8 cellular contexts compared by ENCODE assay signal in genomic region chr11:16945671-16946469, GRCh38.
DNase-seq lines count a peak whose midpoint lies in the region; ATAC-seq and TF ChIP-seq lines count a peak whose summit lies in the region.

No MANE protein-coding gene starts in this region.

- no peaks in the 10 kb centered on the region for H4K20me1 ChIP-seq in DND-41 (ENCODE audit: insufficient read depth, low read length)

- H3K4me3 ChIP-seq in DND-41 (ENCODE audit: low read depth in 1 of 2, low read length in 2 of 2) (no peak overlapping the region), heart left ventricle (no peak overlapping the region)

- H3K9me3 ChIP-seq in DND-41 (ENCODE audit: insufficient read depth, low read length, severe bottlenecking) (no peaks in the 10 kb centered on the region), heart left ventricle (no peaks in the 10 kb centered on the region)

- DNase-seq in DND-41, result peak; percentile 49
- peak; percentile 47 for DNase-seq in NCI-H774 (lab: John Stamatoyannopoulos, UW)
- DNase-seq in activated naive CD4-positive, alpha-beta T cell treated with anti-CD3 and anti-CD28 coated beads, Interleukin-2, amount 10 ng/mL, durations not matched to agents 7 days and 5 days, result peak; percentile 61
- DNase-seq in heart left ventricle, result peak in 4 of 5 donors; percentile 45 to 63 (median 60)
- DNase-seq in progenitor cell of endocrine pancreas (ENCODE audit: low spot score, unreplicated experiment), result peak; percentile 30
- no peak for DNase-seq in NCI-H187 treated with DMSO at 0.1 percent for 48 hours (lab: John Stamatoyannopoulos, UW)

- peak; percentile 85 for ATAC-seq in DND-41 (ENCODE audit: insufficient read depth, low read depth)
- ATAC-seq in GM19372 (IDR thresholded peaks at IDR 0.05; ENCODE audit: low read depth, unreplicated experiment), result peak; percentile 86
- ATAC-seq in HG03342 (IDR thresholded peaks at IDR 0.05; ENCODE audit: unreplicated experiment), result peak; percentile 87
- peak; percentile 63 to 91 (median 87) for ATAC-seq in heart left ventricle

- intact Hi-C loops in heart left ventricle (cut with DNase I), result loop anchor here in 9 of 10 donors (1.0 to 5.0 kb wide), 5 partner anchors 113 to 159 kb away; no protein-coding TSS in a partner anchor

- no peak overlapping the region for H3K9ac ChIP-seq in DND-41 (ENCODE audit: low read depth, low read length)

- no peaks in the 10 kb centered on the region for H3K36me3 Mint-ChIP-seq in activated naive CD4-positive, alpha-beta T cell treated with anti-CD3 and anti-CD28 coated beads, Interleukin-2, amount 10 ng/mL, durations not matched to agents 7 days and 5 days
- H3K36me3 Mint-ChIP-seq in progenitor cell of endocrine pancreas (ENCODE audit: insufficient read depth), result no peaks in the 10 kb centered on the region

- H3K27me3 Mint-ChIP-seq in activated naive CD4-positive, alpha-beta T cell treated with anti-CD3 and anti-CD28 coated beads, Interleukin-2, amount 10 ng/mL, durations not matched to agents 7 days and 5 days, result peaks cover 4% of the 10 kb centered on the region
- no peaks in the 10 kb centered on the region for H3K27me3 Mint-ChIP-seq in progenitor cell of endocrine pancreas

- H3K27ac Mint-ChIP-seq in activated naive CD4-positive, alpha-beta T cell treated with anti-CD3 and anti-CD28 coated beads, Interleukin-2, amount 10 ng/mL, durations not matched to agents 7 days and 5 days, result no peak overlapping the region
- H3K27ac Mint-ChIP-seq in progenitor cell of endocrine pancreas, result peak overlapping the region; percentile 72

- H3K27me3 ChIP-seq in DND-41 (ENCODE audit: insufficient read depth, low read length, poor library complexity), result peaks cover 4% of the 10 kb centered on the region
- H3K27me3 ChIP-seq in heart left ventricle, result no peaks in the 10 kb centered on the region

- no peaks in the 10 kb centered on the region for H3K4me1 ChIP-seq in DND-41 (ENCODE audit: insufficient read depth, low read length)
- peaks cover 0 to 15% (median 0%) of the 10 kb centered on the region in 12 donors for H3K4me1 ChIP-seq in heart left ventricle

- no peaks in the 10 kb centered on the region for H3K9me3 Mint-ChIP-seq in activated naive CD4-positive, alpha-beta T cell treated with anti-CD3 and anti-CD28 coated beads, Interleukin-2, amount 10 ng/mL, durations not matched to agents 7 days and 5 days
- H3K9me3 Mint-ChIP-seq in progenitor cell of endocrine pancreas (ENCODE audit: low read depth), result no peaks in the 10 kb centered on the region

- CTCF ChIA-PET in activated naive CD4-positive, alpha-beta T cell treated with anti-CD3 and anti-CD28 coated beads, Interleukin-2, amount 10 ng/mL, durations not matched to agents 7 days and 5 days (lab: Charles Lee), result interaction anchor here (0.6 to 5.2 kb wide), 6 partner anchors 9 to 582 kb away, joined by 3 to 31 read pairs (median 4); no protein-coding TSS in a partner anchor

- H3K79me2 ChIP-seq in DND-41 (ENCODE audit: insufficient read depth, low read length), result no peaks in the 10 kb centered on the region

- TF ChIP-seq CTCF in DND-41 (IDR thresholded peaks at IDR 0.05; ENCODE audit: borderline replicate concordance, extremely low read depth, low read length, poor library complexity, severe bottlenecking) (peak; percentile 67), heart left ventricle (IDR thresholded peaks at IDR 0.05) (peak; percentile 59 to 75 (median 66)), progenitor cell of endocrine pancreas (IDR thresholded peaks at IDR 0.05; ENCODE audit: unreplicated experiment) (peak; percentile 80)

- H3K36me3 ChIP-seq in DND-41 (ENCODE audit: insufficient read depth, low read length), result no peaks in the 10 kb centered on the region
- no peaks in the 10 kb centered on the region for H3K36me3 ChIP-seq in heart left ventricle

- TF ChIP-seq POLR2A in heart left ventricle (IDR thresholded peaks at IDR 0.05), result no peak

- no peak overlapping the region for H3K4me2 ChIP-seq in DND-41 (ENCODE audit: insufficient read depth, low read length)

- H2AFZ ChIP-seq in DND-41 (ENCODE audit: low read depth, low read length), result no peak overlapping the region

- WGBS in heart left ventricle, 4 donors, result 43 to 49% (median 44%) methylated on average over 9 of the region's 9 CpGs

- H3K27ac ChIP-seq in DND-41 (ENCODE audit: low read length) (no peak overlapping the region), heart left ventricle (no peak overlapping the region)

- no peak overlapping the region for H3K4me3 Mint-ChIP-seq in activated naive CD4-positive, alpha-beta T cell treated with anti-CD3 and anti-CD28 coated beads, Interleukin-2, amount 10 ng/mL, durations not matched to agents 7 days and 5 days
- no peak overlapping the region for H3K4me3 Mint-ChIP-seq in progenitor cell of endocrine pancreas (ENCODE audit: low read depth)

- no peaks in the 10 kb centered on the region for H3K4me1 Mint-ChIP-seq in activated naive CD4-positive, alpha-beta T cell treated with anti-CD3 and anti-CD28 coated beads, Interleukin-2, amount 10 ng/mL, durations not matched to agents 7 days and 5 days
- peaks cover 17% of the 10 kb centered on the region for H3K4me1 Mint-ChIP-seq in progenitor cell of endocrine pancreas (ENCODE audit: low read depth)
